ENCODE assay signal across 4 cellular contexts in genomic region chr17:46231359-46231758, GRCh38. TPM values are rescaled to one million over a fixed set of nuclear protein-coding genes. Genes with fewer than 3 reads are reported as not detected.
DNase-seq lines count a peak whose midpoint lies in the region; ATAC-seq, FAIRE-seq and TF ChIP-seq lines count a peak whose summit lies in the region.
"Not testable (repeated sequence)": the region's sequence is repeated elsewhere in the genome, so short reads cannot be mapped to it uniquely, and the experiment has no call there.

No MANE protein-coding gene starts in this region.

- H3K36me3 ChIP-seq in HepG2 (replicated peaks in 1 of 2; ENCODE audit: control insufficient read depth in 1 of 2, insufficient read depth in 2 of 2, low read length in 2 of 2), result not testable (repeated sequence)

- CTCF ChIA-PET in WTC11 (lab: Charles Lee); HepG2 (lab: Yijun Ruan, JAX; ENCODE audit: low intra/inter-chr PET ratio, low total read pairs): not testable (repeated sequence)

- in situ Hi-C loops in HepG2 (cut with HindIII; ENCODE audit: extremely low pct_ligation_motif_present, low pct_unique_long_range_greater_than_20kb), result not testable (repeated sequence)

- H2AFZ ChIP-seq in HepG2 (ENCODE audit: low read length), result not testable (repeated sequence)

- H3K27me3 Mint-ChIP-seq in WTC11 (ENCODE audit: low read depth), result not testable (repeated sequence)

- not testable (repeated sequence) for TF ChIP-seq EP300 in HepG2 (IDR thresholded peaks at IDR 0.05; ENCODE audit: low read depth in 2 of 2, low read length in 2 of 2); HepG2 (CRISPR knock-in tag; IDR thresholded peaks at IDR 0.05; ENCODE audit: borderline replicate concordance)

- POLR2A ChIA-PET in WTC11 (lab: Charles Lee); HepG2 (lab: Yijun Ruan, JAX): not testable (repeated sequence)

- TF ChIP-seq CTCF in WTC11 (IDR thresholded peaks at IDR 0.05); HepG2 (CRISPR knock-in tag; IDR thresholded peaks at IDR 0.05): not testable (repeated sequence)

- intact Hi-C loops in HepG2 (cut with micrococcal nuclease; ENCODE audit: unreplicated experiment), result not testable (repeated sequence)

- not testable (repeated sequence) for H3K79me2 ChIP-seq in HepG2 (ENCODE audit: insufficient read depth, low read length)

- WGBS in HepG2 (ENCODE audit: low lambda C conversion rate), result 4% methylated on average over 8 of the region's 8 CpGs

- H3K4me3 Mint-ChIP-seq in WTC11, result not testable (repeated sequence)

- BruUV-seq in HepG2 (replicated peaks; lab: Mats Ljungman, UMichigan), result not testable (repeated sequence)

- H3K27ac ChIP-seq in HepG2 (ENCODE audit: extremely low read length, insufficient read depth, low read length), result not testable (repeated sequence)

- not testable (repeated sequence) for TF ChIP-seq RAD21 in HepG2 (CRISPR knock-in tag; IDR thresholded peaks at IDR 0.05)

- H3K4me2 ChIP-seq in HepG2 (ENCODE audit: low read depth, low read length), result peak overlapping the region; percentile 55

- DNase-seq in DMS79 treated with DMSO at 0.1 percent for 48 hours (lab: John Stamatoyannopoulos, UW) (peak; percentile 18), HepG2 (ENCODE audit: low spot score) (peak; percentile 7)
- DNase-seq in WTC11 (ENCODE audit: low spot score); stimulated activated naive CD8-positive, alpha-beta T cell treated with anti-CD3 and anti-CD28 coated beads, Interleukin-15, Interleukin-2, amounts not matched to agents 100 U/mL and 50 U/mL, for 24 hours: not testable (repeated sequence)

- not testable (repeated sequence) for H3K4me1 Mint-ChIP-seq in WTC11

- not testable (repeated sequence) for H3K36me3 Mint-ChIP-seq in WTC11

- not testable (repeated sequence) for H3K27me3 ChIP-seq in HepG2 (ENCODE audit: control insufficient read depth in 1 of 2, insufficient read depth in 2 of 2, low read length in 2 of 2)

- H3K27ac Mint-ChIP-seq in WTC11, result not testable (repeated sequence)

- peak; percentile 79 for FAIRE-seq in HepG2 (lab: Jason Lieb, UNC)

- peak; percentile 24; the same call in 1 of the 2 replicates for ATAC-seq in WTC11
- peak; percentile 86 for ATAC-seq in HepG2
- peak; percentile 16 for ATAC-seq in stimulated activated naive CD8-positive, alpha-beta T cell treated with anti-CD3 and anti-CD28 coated beads, Interleukin-15, Interleukin-2, amounts not matched to agents 100 U/mL and 50 U/mL, for 24 hours

- peak overlapping the region in 1 of 3 experiments; percentile 23; a peak in 1 of 6 replicates for H3K4me3 ChIP-seq in HepG2 (replicated peaks in 1 of 3; ENCODE audit: insufficient read depth in 1 of 3, low read depth in 2 of 3, low read length in 3 of 3)

- H3K9me3 Mint-ChIP-seq in WTC11, result not testable (repeated sequence)

- not testable (repeated sequence) for H3K9me3 ChIP-seq in HepG2 (ENCODE audit: low read length)

- not testable (repeated sequence) for H3K4me1 ChIP-seq in HepG2 (ENCODE audit: insufficient read depth, low read length)

- not testable (repeated sequence) for H4K20me1 ChIP-seq in HepG2 (ENCODE audit: insufficient read depth, low read length)

- not testable (repeated sequence) for TF ChIP-seq POLR2A in HepG2 (IDR thresholded peaks at IDR 0.05; ENCODE audit: insufficient read depth in 1 of 2, low read depth in 2 of 2, low read length in 2 of 2)

- H3K9ac ChIP-seq in HepG2 (ENCODE audit: insufficient read depth, low read depth, low read length), result not testable (repeated sequence)

TF ChIP-seq in HepG2, 621 proteins besides CTCF, POLR2A, EP300 and RAD21:
- peak; percentile 18; the same call in 1 of the 2 replicates for TF ChIP-seq MED1 (CRISPR knock-in tag; IDR thresholded peaks at IDR 0.05)
- TF ChIP-seq SALL1 (CRISPR knock-in tag; IDR thresholded peaks at IDR 0.05), result peak; percentile 11; the same call in 1 of the 2 replicates
- TF ChIP-seq SAP130 (CRISPR knock-in tag; IDR thresholded peaks at IDR 0.05; ENCODE audit: low read depth), result peak; percentile 19; the same call in 1 of the 2 replicates
- 0 out of 2 replicates have a peak, but pooled peaks have one; percentile 34 for TF ChIP-seq GATAD2A (CRISPR knock-in tag; IDR thresholded peaks at IDR 0.05)
- peak; percentile 26; the same call in 1 of the 2 replicates for TF ChIP-seq FOXK2 (IDR thresholded peaks at IDR 0.05)
- peak; percentile 36; the same call in 1 of the 2 replicates for TF ChIP-seq HOXA3 (CRISPR knock-in tag; IDR thresholded peaks at IDR 0.05)
- peak; percentile 90 for TF ChIP-seq FOXA3 (CRISPR knock-in tag; IDR thresholded peaks at IDR 0.05)
- not testable (repeated sequence) for TF ChIP-seq SOX13 (IDR thresholded peaks at IDR 0.05)
- TF ChIP-seq SOX13 (CRISPR knock-in tag; conservative IDR thresholded peaks at IDR 0.05 in 1 of 2, IDR thresholded peaks at IDR 0.05 in 1 of 2), result peak in 1 of 2 experiments; percentile 32; a peak in 1 of 4 replicates
- TF ChIP-seq FOXA1 (IDR thresholded peaks at IDR 0.05), result peak; percentile 44; the same call in 1 of the 2 replicates
- peak; percentile 81 for TF ChIP-seq FOXA1 (CRISPR knock-in tag; IDR thresholded peaks at IDR 0.05)
- TF ChIP-seq FOXP4 (CRISPR knock-in tag; IDR thresholded peaks at IDR 0.05), result 0 out of 2 replicates have a peak, but pooled peaks have one; percentile 12

RNA-seq across cellular contexts. Expression of gene KANSL1, which starts 38.1 kb away (rescaled TPM):
- 66.4 to 72.7 TPM (median 68.5 TPM) in 3 replicates for total RNA-seq in WTC11 (2021)
- 59.6 and 60.9 TPM in 2 replicates for total RNA-seq in HepG2 (2016; rRNA removed; fragmentation: Illumina TruSeq; extraction: Trizol)
- 223 and 253 TPM in 2 replicates for total RNA-seq in HepG2 (2016; cell fraction: cytosol; rRNA removed; fragmentation: Illumina TruSeq; extraction: Trizol; ENCODE audit: low read depth)
- 54.9 and 58.3 TPM in 2 replicates for total RNA-seq in HepG2 (2016; cell fraction: insoluble cytoplasmic fraction; rRNA removed; fragmentation: Illumina TruSeq; extraction: Trizol)
- 138 and 153 TPM in 2 replicates for total RNA-seq in HepG2 (2016; cell fraction: membrane; rRNA removed; fragmentation: Illumina TruSeq; extraction: Trizol)
- total RNA-seq in HepG2 (2016; cell fraction: nucleus; rRNA removed; fragmentation: Illumina TruSeq; extraction: Trizol), result 130 and 145 TPM in 2 replicates
- 22.8 and 24.0 TPM in 2 replicates for polyA plus RNA-seq in HepG2 (2011; rRNA removed)
- 11.2 and 14.3 TPM in 2 replicates for polyA plus RNA-seq in HepG2 (2011; cell fraction: cytosol; rRNA removed)
- polyA plus RNA-seq in HepG2 (2011; cell fraction: nucleus; rRNA removed), result 69.1 and 88.4 TPM in 2 replicates
- 23.5 and 23.7 TPM in 2 replicates for polyA plus RNA-seq in HepG2 (2012)
- 2.0 and 2.7 TPM in 2 replicates for polyA plus RNA-seq in HepG2 (2016; cell fraction: cytosol; fragmentation: Illumina TruSeq; extraction: Trizol; ENCODE audit: low read depth)
- 21.5 and 27.8 TPM in 2 replicates for polyA plus RNA-seq in HepG2 (2016; cell fraction: insoluble cytoplasmic fraction; fragmentation: Illumina TruSeq; extraction: Trizol; ENCODE audit: low read depth)
- 5.6 and 6.8 TPM in 2 replicates for polyA plus RNA-seq in HepG2 (2016; cell fraction: membrane; fragmentation: Illumina TruSeq; extraction: Trizol; ENCODE audit: low read depth)
- polyA plus RNA-seq in HepG2 (2016; cell fraction: nucleus; fragmentation: Illumina TruSeq; extraction: Trizol; ENCODE audit: insufficient read depth, low read depth), result 94.8 and 102 TPM in 2 replicates
- polyA minus RNA-seq in HepG2 (2011; rRNA and poly(A)+ RNA removed; ENCODE audit: low replicate concordance), result 94.4 and 97.7 TPM in 2 replicates
- 61.5 and 62.2 TPM in 2 replicates for polyA minus RNA-seq in HepG2 (2011; cell fraction: cytosol; rRNA and poly(A)+ RNA removed)
- 272 and 315 TPM in 2 replicates for polyA minus RNA-seq in HepG2 (2011; cell fraction: nucleus; rRNA and poly(A)+ RNA removed)

Comparison
In these comparisons a context has a peak if more than half of its experiments do, and no peak if none do; other contexts are left out.
1. ATAC-seq: peak in every context shown above with its lines; median percentile 86 in HepG2; 24 in WTC11; 16 in stimulated activated naive CD8-positive, alpha-beta T cell treated with anti-CD3 and anti-CD28 coated beads, Interleukin-15, Interleukin-2, amounts not matched to agents 100 U/mL and 50 U/mL, for 24 hours.